Comparison of ENCODE assay signal across 1 cellular context in the genomic region with DNA sequence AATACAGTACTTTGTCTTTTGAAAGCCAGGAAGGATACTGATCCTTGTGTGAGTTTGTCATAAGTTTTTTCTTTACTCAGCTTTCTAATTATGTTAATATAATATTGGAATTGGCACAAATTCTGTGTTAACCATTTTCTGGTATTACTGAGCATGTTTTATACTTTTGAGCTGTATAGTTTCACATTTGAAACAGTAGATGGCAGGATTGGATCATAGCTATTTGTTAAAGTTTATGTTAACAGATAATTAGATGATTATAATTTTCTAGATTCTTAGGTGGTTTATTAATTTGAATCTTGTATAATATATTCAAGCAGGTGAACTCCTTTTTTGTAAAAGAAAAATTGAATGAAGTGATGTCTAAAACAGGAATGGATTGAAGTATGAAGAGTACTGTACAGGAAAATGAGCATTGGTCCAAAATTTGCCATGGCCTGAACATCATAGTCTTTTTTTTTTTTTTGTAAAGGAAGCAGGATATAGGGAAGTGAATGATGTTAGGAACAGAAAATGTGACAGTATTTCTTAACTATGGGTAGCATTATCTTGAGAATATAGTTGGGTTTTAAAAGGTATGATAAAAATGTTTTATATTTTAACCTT.
TF ChIP-seq lines count a peak whose summit lies in the region.

No MANE protein-coding gene starts in this region.

TF ChIP-seq in HCT116, 20 proteins besides CTCF, POLR2A, EP300 and RAD21 (continued from another document):
- TF ChIP-seq ZBTB33 (IDR thresholded peaks at IDR 0.05; ENCODE audit: extremely low read depth, insufficient replicate concordance, low read length) (no peak), CEBPB (IDR thresholded peaks at IDR 0.05; ENCODE audit: low read depth) (no peak), SIN3A (IDR thresholded peaks at IDR 0.05; ENCODE audit: low read depth) (no peak), EGR1 (IDR thresholded peaks at IDR 0.05; ENCODE audit: low read depth) (no peak), ELF1 (IDR thresholded peaks at IDR 0.05; ENCODE audit: borderline replicate concordance, low read depth) (no peak), SRF (IDR thresholded peaks at IDR 0.05; ENCODE audit: low read depth) (no peak), TCF7L2 (IDR thresholded peaks at IDR 0.05; ENCODE audit: borderline replicate concordance, extremely low read depth, insufficient read depth, insufficient read length) (no peak), REST (IDR thresholded peaks at IDR 0.05; ENCODE audit: low read depth) (no peak)
- TF ChIP-seq, protein P1, sequence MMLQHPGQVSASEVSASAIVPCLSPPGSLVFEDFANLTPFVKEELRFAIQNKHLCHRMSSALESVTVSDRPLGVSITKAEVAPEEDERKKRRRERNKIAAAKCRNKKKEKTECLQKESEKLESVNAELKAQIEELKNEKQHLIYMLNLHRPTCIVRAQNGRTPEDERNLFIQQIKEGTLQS (IDR thresholded peaks at IDR 0.05), result no peak
